Comparison of ENCODE assay signal across 9 cellular contexts in the genomic region with DNA sequence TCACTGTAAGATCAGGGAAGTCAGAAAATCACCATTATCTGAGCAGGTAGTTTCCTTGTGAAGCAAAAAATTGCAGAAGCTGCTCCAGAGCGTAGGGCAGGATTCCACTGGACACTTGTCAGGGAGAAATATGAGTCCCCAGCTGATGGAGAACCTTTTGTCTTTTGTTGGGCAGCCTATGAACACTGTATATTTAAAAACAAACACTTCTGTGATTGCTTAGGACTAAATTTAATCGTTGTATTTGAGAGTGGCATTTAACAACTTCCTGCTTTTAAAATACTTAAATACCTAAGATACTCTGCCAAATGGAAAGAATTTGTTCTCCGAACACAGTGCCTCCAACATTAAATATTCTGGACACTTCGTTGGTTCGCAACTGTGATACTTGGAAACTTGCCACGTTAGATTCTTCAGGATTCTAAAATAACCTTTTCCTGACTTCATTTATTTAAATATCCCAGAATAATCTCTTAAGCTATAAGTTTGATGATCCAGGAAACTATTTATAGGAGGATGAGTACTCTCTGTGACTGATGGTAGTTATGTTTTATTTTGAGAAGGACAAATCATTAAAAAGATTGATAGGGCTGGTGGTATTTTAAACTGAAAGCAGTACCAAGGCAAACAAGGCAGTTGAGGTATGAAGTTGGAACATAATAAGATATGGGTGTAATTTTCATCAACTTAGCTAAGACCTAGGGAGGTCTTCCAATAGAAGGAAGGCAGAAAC. TPM values are rescaled to one million over a fixed set of nuclear protein-coding genes. Genes with fewer than 3 reads are reported as not detected.
DNase-seq lines count a peak whose midpoint lies in the region; ATAC-seq and TF ChIP-seq lines count a peak whose summit lies in the region.
"Had no signal": no experiment of that assay in that cellular context is flagged by ENCODE, and none has a peak within 500 bp of the region (broad histone marks: within the 10 kb centered on the region; RNA-seq: fewer than 3 reads in every experiment).

No MANE protein-coding gene starts in this region.

- ATAC-seq in CD4-positive, alpha-beta T cell (ENCODE audit: poor library complexity) = no peak
- no peak for ATAC-seq in GM21723 (IDR thresholded peaks at IDR 0.05; ENCODE audit: unreplicated experiment)
- no peak for ATAC-seq in stimulated activated effector memory CD8-positive, alpha-beta T cell treated with anti-CD3 and anti-CD28 coated beads, Interleukin-12 subunit alpha, Interleukin-12 subunit beta, amount 100 ng/mL, for 72 hours

- DNase-seq in CD4-positive, alpha-beta T cell = no peak
- DNase-seq in M059J (ENCODE audit: low read depth) = peak; percentile 11
- DNase-seq in caudate nucleus (lab: John Stamatoyannopoulos, UW) = no peak
- no peak for DNase-seq in central memory CD4-positive, alpha-beta T cell
- no peak for DNase-seq in stimulated activated effector memory CD8-positive, alpha-beta T cell treated with anti-CD3 and anti-CD28 coated beads, Interleukin-12 subunit alpha, Interleukin-12 subunit beta, amount 100 ng/mL, for 72 hours (ENCODE audit: low spot score in 2 of 2)
- DNase-seq in CD1c-positive myeloid dendritic cell (ENCODE audit: extremely low spot score) = no peak
- DNase-seq: NCI-H1092 treated with DMSO at 0.1 percent for 48 hours had no signal

- peaks cover 12 to 20% of the 10 kb centered on the region in 2 donors for H3K4me1 ChIP-seq in muscle layer of duodenum (ENCODE audit: control insufficient read depth in 1 of 2, insufficient read depth in 2 of 2, low read length in 2 of 2)

- no peaks in the 10 kb centered on the region for H3K27me3 Mint-ChIP-seq in CD4-positive, alpha-beta T cell

- peak overlapping the region; percentile 66 for H3K4me3 Mint-ChIP-seq in CD4-positive, alpha-beta T cell
- H3K4me3 Mint-ChIP-seq in stimulated activated effector memory CD8-positive, alpha-beta T cell treated with anti-CD3 and anti-CD28 coated beads, Interleukin-12 subunit alpha, Interleukin-12 subunit beta, amount 100 ng/mL, for 72 hours = no peak overlapping the region

- no peak overlapping the region for H3K27ac ChIP-seq in CD4-positive, alpha-beta T cell (ENCODE audit: low read depth, low read length)
- H3K27ac ChIP-seq in caudate nucleus (ENCODE audit: low read depth, low read length) = peak overlapping the region; percentile 19
- peak overlapping the region; percentile 64 for H3K27ac ChIP-seq in muscle layer of duodenum (ENCODE audit: low read length)

- no peak for TF ChIP-seq CTCF in CD4-positive, alpha-beta T cell (IDR thresholded peaks at IDR 0.05)

- no peak overlapping the region for H3K4me3 ChIP-seq in muscle layer of duodenum (ENCODE audit: low read depth in 1 of 2, low read length in 2 of 2)

- peak overlapping the region; percentile 100 for H3K27ac Mint-ChIP-seq in CD4-positive, alpha-beta T cell
- H3K27ac Mint-ChIP-seq in stimulated activated effector memory CD8-positive, alpha-beta T cell treated with anti-CD3 and anti-CD28 coated beads, Interleukin-12 subunit alpha, Interleukin-12 subunit beta, amount 100 ng/mL, for 72 hours = no peak overlapping the region

- peaks cover 39% of the 10 kb centered on the region for H3K4me1 Mint-ChIP-seq in CD4-positive, alpha-beta T cell (ENCODE audit: low read depth)
- H3K4me1 Mint-ChIP-seq in stimulated activated effector memory CD8-positive, alpha-beta T cell treated with anti-CD3 and anti-CD28 coated beads, Interleukin-12 subunit alpha, Interleukin-12 subunit beta, amount 100 ng/mL, for 72 hours = peaks cover 15% of the 10 kb centered on the region

- H3K36me3 ChIP-seq in muscle layer of duodenum (ENCODE audit: control insufficient read depth in 1 of 2, insufficient read depth in 2 of 2, low read length in 2 of 2) = peaks cover 0 to 11% of the 10 kb centered on the region in 2 donors

- H3K36me3 Mint-ChIP-seq in CD4-positive, alpha-beta T cell (ENCODE audit: low read depth) = peaks cover 23% of the 10 kb centered on the region
- H3K36me3 Mint-ChIP-seq in stimulated activated effector memory CD8-positive, alpha-beta T cell treated with anti-CD3 and anti-CD28 coated beads, Interleukin-12 subunit alpha, Interleukin-12 subunit beta, amount 100 ng/mL, for 72 hours = peaks cover 29% of the 10 kb centered on the region

- CTCF ChIA-PET in CD4-positive, alpha-beta T cell (lab: Charles Lee) = no interaction called here

- intact Hi-C loops in CD4-positive, alpha-beta T cell (cut with DNase I, micrococcal nuclease) = loop anchor here in 1 of 2 experiments (1.0 kb wide), 1 partner anchor 21 kb away; no protein-coding TSS in a partner anchor

- no peaks in the 10 kb centered on the region for H3K9me3 ChIP-seq in CD4-positive, alpha-beta T cell (ENCODE audit: control insufficient read depth, low read length)
- H3K9me3 ChIP-seq in muscle layer of duodenum (ENCODE audit: control insufficient read depth in 1 of 2, low read length in 2 of 2) = no peaks in the 10 kb centered on the region

- POLR2A ChIA-PET in CD4-positive, alpha-beta T cell (lab: Charles Lee) = no interaction called here

- H3K27me3 ChIP-seq in CD4-positive, alpha-beta T cell (ENCODE audit: control insufficient read depth, insufficient read depth, low read length) = no peaks in the 10 kb centered on the region
- H3K27me3 ChIP-seq in muscle layer of duodenum (ENCODE audit: low read depth, low read length) = no peaks in the 10 kb centered on the region

- no peaks in the 10 kb centered on the region for H3K9me3 Mint-ChIP-seq in CD4-positive, alpha-beta T cell
- H3K9me3 Mint-ChIP-seq in stimulated activated effector memory CD8-positive, alpha-beta T cell treated with anti-CD3 and anti-CD28 coated beads, Interleukin-12 subunit alpha, Interleukin-12 subunit beta, amount 100 ng/mL, for 72 hours = no peaks in the 10 kb centered on the region

RNA-seq across cellular contexts. Expression of gene HSPA4, which starts 2.7 kb away (rescaled TPM):
- 10 to 100 TPM; 42.2 to 44.7 TPM for total RNA-seq in CD4-positive, alpha-beta T cell
- 93.8 and 115 TPM in 2 replicates for total RNA-seq in M059J (2014; rRNA removed; shearing (Covaris generic))

RNA-seq across cellular contexts. Expression of gene ZCCHC10, which starts 22.8 kb away (rescaled TPM):
- total RNA-seq in CD4-positive, alpha-beta T cell = 10 to 100 TPM; 17.7 to 20.1 TPM
- total RNA-seq in M059J (2014; rRNA removed; shearing (Covaris generic)) = 45.1 and 46.4 TPM in 2 replicates
